ENCODE assay signal across 19 cellular contexts in the genomic region with DNA sequence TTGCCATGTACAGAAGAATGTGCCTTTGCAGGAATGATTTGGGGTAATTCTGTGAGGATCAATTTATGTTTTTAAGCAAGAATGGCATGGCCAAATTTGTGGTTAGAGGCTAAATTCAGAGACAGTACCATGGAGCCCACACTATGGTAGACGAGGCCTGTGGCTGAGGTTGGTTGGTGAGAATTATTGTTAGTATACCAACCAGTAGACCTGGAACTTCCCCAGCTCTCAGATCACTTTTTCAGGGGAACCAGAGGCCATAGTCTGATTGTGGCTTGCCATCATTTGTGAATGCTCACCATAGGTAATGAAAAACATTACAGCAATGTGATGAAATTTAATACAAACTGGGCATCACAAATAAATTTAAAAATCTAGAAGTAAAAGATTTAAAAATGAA.
A peak's percentile ranks its signal among the peaks of the same experiment; 100 is the strongest.
DNase-seq lines count a peak whose midpoint lies in the region; ATAC-seq and TF ChIP-seq lines count a peak whose summit lies in the region.
"Had no signal": no experiment of that assay in that cellular context is flagged by ENCODE, and none has a peak within 500 bp of the region (broad histone marks: within the 10 kb centered on the region; RNA-seq: fewer than 3 reads in every experiment).

No MANE protein-coding gene starts in this region.

- DNase-seq in GM20000 (ENCODE audit: low spot score) (peak; percentile 5), NCI-H226 (no peak), NCI-H2107 (lab: John Stamatoyannopoulos, UW) (no peak)
- DNase-seq: activated CD8-positive, alpha-beta memory T cell treated with anti-CD3 and anti-CD28 coated beads, Interleukin-2, amount 10 ng/mL, durations not matched to agents 7 days and 5 days; activated gamma-delta T cell; CD4-positive, CD25-positive, alpha-beta regulatory T cell; foreskin keratinocyte; HFFc6; naive thymus-derived CD4-positive, alpha-beta T cell; NCI-H1105 treated with DMSO at 0.1 percent for 48 hours; NCI-H2227 treated with DMSO at 0.1 percent for 48 hours; spleen; stimulated activated naive CD4-positive, alpha-beta T cell treated with Interleukin-2 at 50 U/mL for 16 hours had no signal

- TF ChIP-seq CTCF in GM20000 (IDR thresholded peaks at IDR 0.05; ENCODE audit: extremely low read depth, missing control alignments), result no peak

- ATAC-seq in GM18508 (IDR thresholded peaks at IDR 0.05; ENCODE audit: insufficient read depth, unreplicated experiment) (peak; percentile 74), HG02798 (IDR thresholded peaks at IDR 0.05; ENCODE audit: poor library complexity, unreplicated experiment) (peak; percentile 78), HG03521 (IDR thresholded peaks at IDR 0.05; ENCODE audit: unreplicated experiment) (peak; percentile 37), HG03139 (IDR thresholded peaks at IDR 0.05; ENCODE audit: unreplicated experiment) (no peak), GM19455 (IDR thresholded peaks at IDR 0.05; ENCODE audit: unreplicated experiment) (no peak)
- ATAC-seq: activated CD4-positive, CD25-positive, alpha-beta regulatory T cell treated with anti-CD3 and anti-CD28 coated beads, Interleukin-2, amount 50 U/mL, for 24 hours; activated CD8-positive, alpha-beta memory T cell treated with anti-CD3 and anti-CD28 coated beads, Interleukin-2, amount 10 ng/mL, durations not matched to agents 7 days and 5 days; foreskin keratinocyte; naive thymus-derived CD4-positive, alpha-beta T cell had no signal

Comparison
In these comparisons a context has a peak if more than half of its experiments do, and no peak if none do; other contexts are left out.
1. ATAC-seq: peak in GM18508 (single experiment), HG02798 (single experiment) and HG03521 (single experiment); none in HG03139 (single experiment) and GM19455 (single experiment).